28 cellular contexts compared by ENCODE assay signal in the genomic region with DNA sequence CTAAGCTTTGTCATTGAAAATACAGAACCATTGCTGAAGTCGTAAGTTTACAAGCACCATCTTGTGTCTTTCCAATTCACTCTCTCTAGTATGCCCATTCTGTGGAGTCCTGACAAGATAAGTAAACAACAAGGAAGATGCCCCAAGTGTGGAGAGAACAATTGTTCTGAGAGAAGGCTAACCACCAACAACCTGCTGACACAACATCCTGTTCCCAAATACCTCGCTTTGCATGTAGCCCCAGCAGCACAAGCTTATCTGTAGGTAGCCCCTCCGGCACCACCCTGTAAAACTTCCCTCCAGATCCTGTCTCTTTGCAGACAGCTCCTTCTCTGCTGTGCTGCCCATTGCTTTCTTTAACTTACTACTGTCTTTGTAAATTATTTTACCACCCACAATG.
"Had no signal": no experiment of that assay in that cellular context is flagged by ENCODE, and none has a peak within 500 bp of the region (broad histone marks: within the 10 kb centered on the region; RNA-seq: fewer than 3 reads in every experiment).

No MANE protein-coding gene starts in this region.

- DNase-seq: activated CD4-positive, alpha-beta T cell treated with anti-CD3 and anti-CD28 coated beads for 48 hours; activated CD4-positive, alpha-beta T cell treated with anti-CD3 and anti-CD28 coated beads, Interleukin-2, amount 50 U/mL, for 48 hours; activated CD8-positive, alpha-beta memory T cell treated with anti-CD3 and anti-CD28 coated beads, Interleukin-2, amount 50 U/mL, for 48 hours; activated gamma-delta T cell treated with Interleukin-2 at 50 U/mL for 16 hours; activated T-cell treated with anti-CD3 and anti-CD28 coated beads, Interleukin-2, amount 50 U/mL, for 24 hours; central memory CD4-positive, alpha-beta T cell; effector CD8-positive, alpha-beta T cell; islet precursor cell; left ventricle myocardium inferior; naive B cell; nephron progenitor cell; pancreas; psoas muscle; sigmoid colon; stimulated activated CD4-positive, alpha-beta T cell treated with anti-CD3 and anti-CD28 coated beads, Interleukin-1b, Interleukin-23, amount 100 ng/mL, for 48 hours; stimulated activated CD4-positive, alpha-beta T cell treated with anti-CD3 and anti-CD28 coated beads, Interleukin-4, amount 100 ng/mL, for 4 hours; stimulated activated CD8-positive, alpha-beta memory T cell treated with anti-CD3 and anti-CD28 coated beads, Interleukin-4, amount 100 ng/mL, for 48 hours; stimulated activated naive CD8-positive, alpha-beta T cell treated with anti-CD3 and anti-CD28 coated beads, Interleukin-15, amount 100 ng/mL, for 72 hours; substantia nigra; upper lobe of left lung had no signal

- H3K4me3 Mint-ChIP-seq: activated T-cell treated with anti-CD3 and anti-CD28 coated beads, Interleukin-2, amount 50 U/mL, for 24 hours; naive B cell; nephron progenitor cell; stimulated activated memory B cell treated with anti-CD40 and anti-IgM and Interleukin-4, amounts not matched to agents 10 μg/mL and 1 μg/mL and 100 μg/mL, for 72 hours; stimulated activated naive CD8-positive, alpha-beta T cell treated with anti-CD3 and anti-CD28 coated beads, Interleukin-15, amount 100 ng/mL, for 72 hours had no signal

- H3K4me3 ChIP-seq: breast epithelium, left ventricle myocardium inferior, lung, pancreas, psoas muscle, sigmoid colon, smooth muscle cell, upper lobe of left lung, vagina had no signal

- H3K27ac ChIP-seq: breast epithelium, left ventricle myocardium inferior, pancreas, psoas muscle, sigmoid colon, upper lobe of left lung, vagina had no signal

- H3K36me3 ChIP-seq: breast epithelium, left ventricle myocardium inferior, pancreas, sigmoid colon, upper lobe of left lung, vagina had no signal

- H3K9me3 ChIP-seq: breast epithelium, left ventricle myocardium inferior, pancreas, psoas muscle, sigmoid colon, upper lobe of left lung, vagina had no signal

- FAIRE-seq: colon, frontal cortex, pancreas had no signal

- H3K9me3 Mint-ChIP-seq: nephron progenitor cell; stimulated activated memory B cell treated with anti-CD40 and anti-IgM and Interleukin-4, amounts not matched to agents 10 μg/mL and 1 μg/mL and 100 μg/mL, for 72 hours had no signal

- ATAC-seq: activated naive CD4-positive, alpha-beta T cell treated with anti-CD3 and anti-CD28 coated beads, Interleukin-2, amount 50 U/mL, for 72 hours; psoas muscle; stimulated activated memory B cell treated with anti-CD40 and anti-IgM and Interleukin-4, amounts not matched to agents 10 μg/mL and 1 μg/mL and 100 μg/mL, for 72 hours; stimulated activated naive CD8-positive, alpha-beta T cell treated with anti-CD3 and anti-CD28 coated beads, Interleukin-15, amount 100 ng/mL, for 72 hours had no signal

- H3K4me1 ChIP-seq: breast epithelium, left ventricle myocardium inferior, pancreas, psoas muscle, upper lobe of left lung, vagina had no signal

- H3K27ac Mint-ChIP-seq: activated naive CD4-positive, alpha-beta T cell treated with anti-CD3 and anti-CD28 coated beads, Interleukin-2, amount 50 U/mL, for 72 hours; activated T-cell treated with anti-CD3 and anti-CD28 coated beads, Interleukin-2, amount 50 U/mL, for 24 hours; naive B cell; nephron progenitor cell; stimulated activated memory B cell treated with anti-CD40 and anti-IgM and Interleukin-4, amounts not matched to agents 10 μg/mL and 1 μg/mL and 100 μg/mL, for 72 hours; stimulated activated naive CD8-positive, alpha-beta T cell treated with anti-CD3 and anti-CD28 coated beads, Interleukin-15, amount 100 ng/mL, for 72 hours had no signal

- H3K27me3 ChIP-seq: breast epithelium, pancreas, sigmoid colon, upper lobe of left lung, vagina had no signal

- H3K27me3 Mint-ChIP-seq: activated T-cell treated with anti-CD3 and anti-CD28 coated beads, Interleukin-2, amount 50 U/mL, for 24 hours; naive B cell; stimulated activated memory B cell treated with anti-CD40 and anti-IgM and Interleukin-4, amounts not matched to agents 10 μg/mL and 1 μg/mL and 100 μg/mL, for 72 hours; stimulated activated naive CD8-positive, alpha-beta T cell treated with anti-CD3 and anti-CD28 coated beads, Interleukin-15, amount 100 ng/mL, for 72 hours had no signal

- H3K4me2 ChIP-seq: smooth muscle cell had no signal
